In the genomic region with DNA sequence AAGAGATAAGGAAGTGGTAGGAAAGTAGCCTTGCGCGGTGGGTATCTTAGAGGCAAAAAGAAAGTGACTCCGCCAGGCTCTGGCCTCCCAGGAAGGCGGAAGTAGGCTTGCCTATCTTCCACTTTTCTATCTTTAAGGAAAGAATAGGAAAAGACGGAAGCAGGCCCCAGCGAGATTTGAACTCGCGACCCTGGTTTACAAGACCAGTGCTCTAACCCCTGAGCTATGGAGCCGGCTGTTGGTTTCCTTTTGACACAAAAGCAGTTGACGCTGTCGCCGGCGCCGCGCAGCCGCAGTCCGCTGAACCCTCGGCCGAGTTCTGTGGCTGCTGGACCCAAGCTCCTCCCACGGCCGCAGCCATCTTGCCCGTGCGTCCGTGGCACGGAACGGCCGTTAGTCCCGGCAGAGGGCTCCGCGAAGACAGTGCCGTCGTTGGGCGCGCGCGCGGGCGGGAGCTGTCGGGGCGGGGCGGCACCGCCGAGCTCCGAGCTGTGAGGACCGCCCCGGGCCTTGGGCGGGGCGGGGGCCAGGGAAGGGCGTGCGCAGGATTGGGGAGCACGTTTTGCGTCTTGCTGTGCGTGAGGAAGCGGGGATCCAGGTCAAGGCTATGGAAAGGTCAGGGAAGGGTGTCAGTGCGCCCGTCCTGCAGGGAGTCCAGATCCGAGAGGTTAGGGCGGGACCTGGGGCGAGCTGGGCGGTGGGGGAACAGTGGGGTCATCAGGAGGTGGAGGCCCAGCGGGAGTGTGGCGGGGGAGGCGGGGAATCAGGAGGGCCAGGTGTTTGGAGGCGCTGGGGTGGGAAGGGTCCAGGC, we compare ENCODE assay signal across 7 cellular contexts. TPM values are rescaled to one million over a fixed set of nuclear protein-coding genes. Genes with fewer than 3 reads are reported as not detected.
A peak's percentile ranks its signal among the peaks of the same experiment; 100 is the strongest.
DNase-seq lines count a peak whose midpoint lies in the region; ATAC-seq, FAIRE-seq and TF ChIP-seq lines count a peak whose summit lies in the region.

No MANE protein-coding gene starts in this region.

- TF ChIP-seq POLR2A in GM18951 (IDR thresholded peaks at IDR 0.05; ENCODE audit: extremely low read depth, insufficient read depth, insufficient read length) = peak; percentile 80

- peak; percentile 3 for FAIRE-seq in TTC549 (lab: Jason Lieb, UNC)

- in situ Hi-C loops in GM18951 (cut with MboI; ENCODE audit: low sequenced_read_pairs, unreplicated experiment) = no loop called here

- DNase-seq in cerebellum (ENCODE audit: low spot score) (peak; percentile 93), left kidney (ENCODE audit: low read depth, low spot score) (peak; percentile 97), NCI-H2196 (lab: John Stamatoyannopoulos, UW; ENCODE audit: unreplicated experiment) (no peak)
- peak; percentile 96 to 97 for DNase-seq in stimulated activated CD4-positive, alpha-beta T cell treated with anti-CD3 and anti-CD28 coated beads, Interleukin-2, amount 100 ng/mL, for 48 hours

- ATAC-seq in HG03135 (IDR thresholded peaks at IDR 0.05; ENCODE audit: unreplicated experiment) = peak; percentile 49

RNA-seq across cellular contexts. Expression of gene TRIM7, which starts 13.3 kb away (rescaled TPM):
- 3.0 TPM for total RNA-seq in cerebellum

RNA-seq across cellular contexts. Expression of gene TRIM41, which starts 31.4 kb away (rescaled TPM):
- 13.5 TPM for total RNA-seq in cerebellum

RNA-seq across cellular contexts. Expression of gene OR2V2, which starts 44.3 kb away (rescaled TPM):
- total RNA-seq in cerebellum = not detected

RNA-seq across cellular contexts. Expression of gene RACK1, which starts 52.0 kb away (rescaled TPM):
- 2,116 TPM for total RNA-seq in cerebellum
